10 cellular contexts compared by ENCODE assay signal in genomic region chr11:45806937-45807791, GRCh38. TPM values are rescaled to one million over a fixed set of nuclear protein-coding genes. Genes with fewer than 3 reads are reported as not detected.
DNase-seq lines count a peak whose midpoint lies in the region; ATAC-seq and TF ChIP-seq lines count a peak whose summit lies in the region.
"Had no signal": no experiment of that assay in that cellular context is flagged by ENCODE, and none has a peak within 500 bp of the region (broad histone marks: within the 10 kb centered on the region; RNA-seq: fewer than 3 reads in every experiment).

No MANE protein-coding gene starts in this region.

- H3K4me1 Mint-ChIP-seq in activated T-cell treated with anti-CD3 and anti-CD28 coated beads, Interleukin-2, amount 50 U/mL, for 72 hours (ENCODE audit: low read depth), result peaks cover 39% of the 10 kb centered on the region

- H3K27ac Mint-ChIP-seq in activated T-cell treated with anti-CD3 and anti-CD28 coated beads, Interleukin-2, amount 50 U/mL, for 72 hours, result no peak overlapping the region

- intact Hi-C loops in stomach (cut with DNase I; ENCODE audit: low total_unique reads), result no loop called here

- WGBS in stomach, 5 donors, result 68 to 78% (median 74%) methylated on average over 7 of the region's 7 CpGs
- 71 to 76% methylated on average over 7 of the region's 7 CpGs for WGBS in upper lobe of left lung, 2 donors

- DNase-seq in activated T-cell treated with anti-CD3 and anti-CD28 coated beads, Interleukin-2, amount 50 U/mL, for 72 hours, result no peak
- DNase-seq in activated T-cell treated with anti-CD3 and anti-CD28 coated beads, Interleukin-2, amount 50 U/mL, for 1 hour, result no peak
- DNase-seq in fibroblast of villous mesenchyme (ENCODE audit: low read depth) (no peak), stomach (peak; percentile 10), NCI-H510A (lab: John Stamatoyannopoulos, UW) (no peak), upper lobe of left lung (no peak)

- no peak for ATAC-seq in activated T-cell treated with anti-CD3 and anti-CD28 coated beads, Interleukin-2, amount 50 U/mL, for 72 hours (replicated peaks in 1 of 2)
- ATAC-seq in GM18868 (IDR thresholded peaks at IDR 0.05; ENCODE audit: unreplicated experiment) (no peak), upper lobe of left lung (ENCODE audit: low FRiP score in 2 of 2) (no peak)

- no peaks in the 10 kb centered on the region for H3K9me3 Mint-ChIP-seq in activated T-cell treated with anti-CD3 and anti-CD28 coated beads, Interleukin-2, amount 50 U/mL, for 72 hours

- peak overlapping the region; percentile 90 to 95 for H3K4me3 Mint-ChIP-seq in activated T-cell treated with anti-CD3 and anti-CD28 coated beads, Interleukin-2, amount 50 U/mL, for 72 hours

- no peak for TF ChIP-seq EP300 in stomach (IDR thresholded peaks at IDR 0.05)
- no peak for TF ChIP-seq EP300 in upper lobe of left lung (IDR thresholded peaks at IDR 0.05)

- peaks cover 1 to 2% of the 10 kb centered on the region in 2 donors for H3K36me3 Mint-ChIP-seq in activated T-cell treated with anti-CD3 and anti-CD28 coated beads, Interleukin-2, amount 50 U/mL, for 72 hours (ENCODE audit: insufficient read depth in 2 of 2)

- H3K4me1 ChIP-seq in stomach, result peaks cover 31 to 58% (median 53%) of the 10 kb centered on the region in 4 donors
- peaks cover 32 to 58% (median 34%) of the 10 kb centered on the region in 4 donors for H3K4me1 ChIP-seq in upper lobe of left lung

- peak overlapping the region; percentile 66 for H3K4me3 ChIP-seq in WI38 (ENCODE audit: low read depth, low read length)
- H3K4me3 ChIP-seq in fibroblast of villous mesenchyme (ENCODE audit: low read depth, low read length), result peak overlapping the region; percentile 68
- H3K4me3 ChIP-seq in stomach, result peak overlapping the region in 2 of 4 donors; percentile 86 to 89
- H3K4me3 ChIP-seq in upper lobe of left lung, result peak overlapping the region in 1 of 4 donors; percentile 66
- H3K4me3 ChIP-seq: cardiac muscle cell had no signal

- H3K27me3 Mint-ChIP-seq in activated T-cell treated with anti-CD3 and anti-CD28 coated beads, Interleukin-2, amount 50 U/mL, for 72 hours (ENCODE audit: low read depth), result no peaks in the 10 kb centered on the region

- H3K36me3 ChIP-seq in stomach, result peaks cover 18 to 40% (median 39%) of the 10 kb centered on the region in 4 donors
- H3K36me3 ChIP-seq in upper lobe of left lung, result peaks cover 10 to 42% (median 31%) of the 10 kb centered on the region in 4 donors

- TF ChIP-seq CTCF in WI38 (IDR thresholded peaks at IDR 0.05; ENCODE audit: low read depth, low read length) (no peak), fibroblast of villous mesenchyme (IDR thresholded peaks at IDR 0.05; ENCODE audit: insufficient read depth, low read depth, low read length) (no peak), stomach (IDR thresholded peaks at IDR 0.05) (no peak), upper lobe of left lung (IDR thresholded peaks at IDR 0.05) (no peak)

- no peak for TF ChIP-seq POLR2A in stomach (IDR thresholded peaks at IDR 0.05)
- no peak for TF ChIP-seq POLR2A in upper lobe of left lung (IDR thresholded peaks at IDR 0.05)

- no peaks in the 10 kb centered on the region for H3K27me3 ChIP-seq in stomach
- H3K27me3 ChIP-seq in upper lobe of left lung, result no peaks in the 10 kb centered on the region
- H3K27me3 ChIP-seq: SJSA1 had no signal

- H3K9me3 ChIP-seq in stomach (no peaks in the 10 kb centered on the region), upper lobe of left lung (no peaks in the 10 kb centered on the region)
- H3K9me3 ChIP-seq: SJSA1 had no signal

- H3K27ac ChIP-seq in stomach (no peak overlapping the region), upper lobe of left lung (no peak overlapping the region)
- H3K27ac ChIP-seq: cardiac muscle cell, SJSA1 had no signal

RNA-seq across cellular contexts. Expression of gene SLC35C1, which starts 2.2 kb away (rescaled TPM):
- 10 to 100 TPM; 12.0 to 15.1 TPM for total RNA-seq in activated T-cell treated with anti-CD3 and anti-CD28 coated beads, Interleukin-2, amount 50 U/mL, for 72 hours
- total RNA-seq in fibroblast of villous mesenchyme (14.2 and 14.5 TPM in 2 replicates), stomach (10 to 100 TPM in 2 of 5 donors, 1 to 10 TPM in 3; 7.6 to 21.4 (median 9.9) TPM), upper lobe of left lung (10 to 100 TPM; 18.3 to 50.9 (median 24.0) TPM)
- polyA plus RNA-seq in stomach, result 10 to 100 TPM in 1 of 3 donors, 1 to 10 TPM in 2; 8.4 to 12.7 (median 9.0) TPM

RNA-seq across cellular contexts. Expression of gene CRY2, which starts 40.1 kb away (rescaled TPM):
- total RNA-seq in activated T-cell treated with anti-CD3 and anti-CD28 coated beads, Interleukin-2, amount 50 U/mL, for 72 hours, result 10 to 100 TPM; 20.2 to 23.8 TPM
- total RNA-seq in fibroblast of villous mesenchyme, result 14.5 and 14.7 TPM in 2 replicates
- 10 to 100 TPM; 20.4 to 45.9 (median 38.4) TPM for total RNA-seq in stomach
- polyA plus RNA-seq in stomach, result 10 to 100 TPM in 1 of 3 donors, 1 to 10 TPM in 2; 8.2 to 13.3 (median 9.8) TPM
- 100 to 1,000 TPM in 1 of 6 donors, 10 to 100 TPM in 5; 51.1 to 103 (median 63.2) TPM for total RNA-seq in upper lobe of left lung
